ENCODE assay signal across 10 cellular contexts in the genomic region with DNA sequence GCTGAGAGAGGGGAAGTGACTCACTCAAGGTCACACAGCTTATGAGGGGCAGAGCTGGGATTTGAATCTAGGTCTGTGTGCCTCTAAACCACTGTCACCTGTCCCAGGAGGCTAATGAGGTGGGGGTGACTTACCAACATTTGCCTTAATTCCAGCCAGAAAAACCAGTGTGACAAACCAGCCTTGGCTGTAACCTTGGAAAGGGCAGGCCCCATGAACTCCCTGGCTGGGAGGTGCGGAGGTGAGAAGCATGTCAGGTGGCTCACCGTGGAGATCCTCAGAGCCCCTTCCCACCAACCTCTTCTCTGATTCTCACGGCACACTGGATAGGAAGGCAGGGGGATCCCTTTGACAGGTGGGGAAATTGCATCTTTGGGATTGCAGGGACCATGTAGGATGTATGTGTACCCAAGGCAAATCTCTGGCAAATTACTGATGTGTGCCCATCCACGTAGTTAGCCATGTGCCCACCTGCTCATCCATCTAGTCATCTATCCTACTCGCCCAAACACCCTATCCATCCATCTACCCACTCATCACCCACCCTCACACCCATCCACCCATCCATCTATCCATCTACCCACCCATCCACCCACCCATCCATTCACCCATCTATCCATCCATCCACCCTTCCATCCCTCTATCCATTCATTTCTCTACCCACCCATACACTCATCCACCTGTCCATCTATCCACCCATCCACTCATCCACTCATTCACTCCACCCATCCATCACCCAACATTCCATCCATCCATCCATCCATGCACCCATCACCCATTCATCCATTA. TPM values are rescaled to one million over a fixed set of nuclear protein-coding genes. Genes with fewer than 3 reads are reported as not detected.
"Had no signal": no experiment of that assay in that cellular context is flagged by ENCODE, and none has a peak within 500 bp of the region (broad histone marks: within the 10 kb centered on the region; RNA-seq: fewer than 3 reads in every experiment).

No MANE protein-coding gene starts in this region.

RNA-seq across cellular contexts. Expression of gene KCNJ12, which starts 30.7 kb away (rescaled TPM):
- total RNA-seq: activated B cell treated with CpG ODN at 0.5 μM for 24 hours; activated CD4-positive, alpha-beta memory T cell treated with anti-CD3 and anti-CD28 coated beads for 36 hours; activated CD4-positive, alpha-beta T cell treated with anti-CD3 and anti-CD28 coated beads, Interleukin-2, amount 10 ng/mL, durations not matched to agents 24 days and 14 days; activated CD8-positive, alpha-beta memory T cell treated with anti-CD3 and anti-CD28 coated beads for 36 hours; activated CD8-positive, alpha-beta T cell treated with anti-CD3 and anti-CD28 coated beads for 36 hours; activated naive CD4-positive, alpha-beta T cell treated with anti-CD3 and anti-CD28 coated beads for 36 hours; activated naive CD4-positive, alpha-beta T cell treated with anti-CD3 and anti-CD28 coated beads, Interleukin-2, amount 50 U/mL, for 72 hours; activated naive CD8-positive, alpha-beta T cell treated with anti-CD3 and anti-CD28 coated beads for 36 hours; activated T-cell treated with anti-CD3 and anti-CD28 coated beads, Interleukin-2, amount 50 U/mL, for 72 hours; activated T-helper 1 cell treated with anti-CD3 and anti-CD28 coated beads, Interleukin-12 subunit alpha, Interleukin-12 subunit beta, Interleukin-2, Interleukin-4 antibody, amounts not matched to agents 30 ng/mL and 10 ng/mL and 1 ng/mL, durations not matched to agents 14 hours and 24 hours and 36 hours had no signal
